5 cellular contexts compared by ENCODE assay signal in the genomic region with DNA sequence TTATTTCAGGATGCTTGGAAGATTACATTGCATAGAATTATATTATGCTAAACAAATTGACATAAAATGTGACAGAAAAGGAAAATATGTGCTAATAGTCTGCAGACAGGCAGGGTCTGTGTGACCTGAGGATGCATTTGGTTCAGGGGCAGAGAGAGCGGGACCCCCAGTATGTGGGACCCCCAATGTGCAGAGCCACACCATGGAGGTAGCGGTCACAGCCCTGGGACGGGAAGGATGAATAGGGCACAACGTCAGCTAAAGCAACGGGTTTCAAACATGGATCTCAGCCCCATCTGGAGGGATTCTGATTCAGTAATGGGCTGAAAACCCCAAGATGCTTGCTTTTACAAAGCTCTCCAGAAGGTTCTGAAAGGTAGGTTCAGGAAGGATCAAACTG.
"Had no signal": no experiment of that assay in that cellular context is flagged by ENCODE, and none has a peak within 500 bp of the region (broad histone marks: within the 10 kb centered on the region; RNA-seq: fewer than 3 reads in every experiment).

No MANE protein-coding gene starts in this region.

- DNase-seq: IMR-90, KBM-7, KG1 had no signal

- H3K27ac ChIP-seq: HL-60 had no signal

- H3K4me3 ChIP-seq: K562 had no signal
